In the genomic region with DNA sequence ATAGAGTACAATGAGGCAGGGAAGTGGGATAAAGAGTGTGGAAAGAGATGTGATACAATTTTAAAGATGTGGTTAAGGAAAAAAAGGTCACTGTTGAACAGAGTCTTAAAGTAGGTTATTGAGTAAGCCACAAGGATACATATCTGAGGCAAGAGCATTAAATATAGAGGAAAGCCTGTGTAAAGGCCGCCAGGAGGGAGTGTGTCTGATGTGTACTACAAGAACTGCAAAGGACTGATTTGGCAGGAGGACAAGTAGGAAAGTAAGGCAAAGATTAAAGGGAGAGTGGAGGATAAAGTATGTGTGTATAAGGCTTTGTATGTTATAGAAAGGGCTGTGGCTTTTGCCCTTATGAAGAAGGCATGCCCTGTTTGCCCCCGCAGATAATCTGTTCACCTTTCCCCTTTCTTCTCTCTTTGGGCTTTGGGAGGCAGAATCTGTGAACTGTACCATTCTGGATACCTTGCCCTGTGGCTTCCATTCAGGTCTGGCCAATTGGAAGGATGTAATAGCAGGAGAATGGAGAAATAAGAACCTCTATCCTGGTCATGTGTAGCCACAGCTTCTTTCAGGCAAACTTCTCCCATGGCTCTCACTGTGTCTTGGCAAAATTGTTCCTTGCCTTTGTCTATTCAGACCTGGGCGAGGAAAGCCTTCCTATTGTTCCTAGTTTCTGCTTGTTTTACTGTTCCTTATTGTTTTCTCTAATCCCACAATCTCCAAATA, we compare ENCODE assay signal across 2 cellular contexts.
TF ChIP-seq lines count a peak whose summit lies in the region.

No MANE protein-coding gene starts in this region.

TF ChIP-seq in A549, 52 proteins besides CTCF, POLR2A, EP300 and RAD21:
- TF ChIP-seq CHD4 (IDR thresholded peaks at IDR 0.05; ENCODE audit: borderline replicate concordance) (no peak), RFX5 (IDR thresholded peaks at IDR 0.05) (no peak)

TF ChIP-seq in IMR-90, 13 proteins besides CTCF, POLR2A, EP300 and RAD21:
- TF ChIP-seq MAZ (IDR thresholded peaks at IDR 0.05; ENCODE audit: borderline replicate concordance, low read depth, low read length) (no peak), SMC3 (IDR thresholded peaks at IDR 0.05; ENCODE audit: low read depth, low read length) (no peak), CHD1 (IDR thresholded peaks at IDR 0.05; ENCODE audit: low read depth, low read length) (no peak), MXI1 (IDR thresholded peaks at IDR 0.05; ENCODE audit: borderline replicate concordance, low read depth, low read length) (no peak), FOS (IDR thresholded peaks at IDR 0.05; ENCODE audit: low read depth, low read length) (no peak), NFE2L2 (IDR thresholded peaks at IDR 0.05; ENCODE audit: low read depth, low read length) (no peak), RFX5 (IDR thresholded peaks at IDR 0.05; ENCODE audit: low read depth, low read length) (no peak), RCOR1 (IDR thresholded peaks at IDR 0.05; ENCODE audit: insufficient replicate concordance, low read length) (no peak)
- TF ChIP-seq, protein P1, sequence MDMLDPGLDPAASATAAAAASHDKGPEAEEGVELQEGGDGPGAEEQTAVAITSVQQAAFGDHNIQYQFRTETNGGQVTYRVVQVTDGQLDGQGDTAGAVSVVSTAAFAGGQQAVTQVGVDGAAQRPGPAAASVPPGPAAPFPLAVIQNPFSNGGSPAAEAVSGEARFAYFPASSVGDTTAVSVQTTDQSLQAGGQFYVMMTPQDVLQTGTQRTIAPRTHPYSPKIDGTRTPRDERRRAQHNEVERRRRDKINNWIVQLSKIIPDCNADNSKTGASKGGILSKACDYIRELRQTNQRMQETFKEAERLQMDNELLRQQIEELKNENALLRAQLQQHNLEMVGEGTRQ (IDR thresholded peaks at IDR 0.05; ENCODE audit: low read depth, low read length): no peak
- TF ChIP-seq, protein P2, sequence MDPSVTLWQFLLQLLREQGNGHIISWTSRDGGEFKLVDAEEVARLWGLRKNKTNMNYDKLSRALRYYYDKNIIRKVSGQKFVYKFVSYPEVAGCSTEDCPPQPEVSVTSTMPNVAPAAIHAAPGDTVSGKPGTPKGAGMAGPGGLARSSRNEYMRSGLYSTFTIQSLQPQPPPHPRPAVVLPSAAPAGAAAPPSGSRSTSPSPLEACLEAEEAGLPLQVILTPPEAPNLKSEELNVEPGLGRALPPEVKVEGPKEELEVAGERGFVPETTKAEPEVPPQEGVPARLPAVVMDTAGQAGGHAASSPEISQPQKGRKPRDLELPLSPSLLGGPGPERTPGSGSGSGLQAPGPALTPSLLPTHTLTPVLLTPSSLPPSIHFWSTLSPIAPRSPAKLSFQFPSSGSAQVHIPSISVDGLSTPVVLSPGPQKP (IDR thresholded peaks at IDR 0.05; ENCODE audit: borderline replicate concordance, low read depth, low read length): no peak
